8 cellular contexts compared by ENCODE assay signal in the genomic region with DNA sequence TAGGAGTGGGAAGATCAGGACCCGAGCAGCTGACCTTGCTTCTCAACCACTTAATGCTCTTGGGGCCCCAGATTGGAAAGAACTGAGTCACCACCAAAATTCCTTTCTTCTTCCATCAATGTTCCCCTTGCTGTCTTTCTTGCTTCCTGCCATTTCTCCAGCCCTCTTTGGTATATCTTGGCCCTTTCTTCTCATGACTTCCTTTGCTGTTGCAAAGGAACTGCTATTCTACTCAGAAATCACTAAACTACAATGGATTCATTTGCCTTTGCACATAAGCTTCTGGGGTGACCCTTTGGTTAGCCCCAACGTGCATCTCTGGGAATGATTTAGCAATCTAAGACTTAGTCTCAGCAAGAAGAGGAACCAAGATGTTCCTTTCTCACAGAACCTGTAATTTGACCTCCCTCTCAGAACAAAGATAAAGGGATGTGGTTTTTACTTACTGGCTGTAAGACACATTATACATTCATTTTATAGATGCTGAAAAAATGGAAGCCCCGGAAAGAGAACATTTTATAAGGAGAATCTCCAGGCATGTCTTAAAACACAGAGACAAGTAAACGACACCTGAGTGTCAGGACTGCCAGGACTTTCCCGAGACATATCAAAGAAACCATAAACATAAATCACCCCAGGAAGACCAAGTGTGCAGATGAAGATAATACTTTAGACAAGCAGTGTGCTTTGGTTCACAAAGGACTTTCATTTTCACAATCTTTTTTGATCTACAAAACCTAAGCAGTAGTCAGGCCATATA.
DNase-seq lines count a peak whose midpoint lies in the region; ATAC-seq lines count a peak whose summit lies in the region.

No MANE protein-coding gene starts in this region.

- no peaks in the 10 kb centered on the region for H3K36me3 Mint-ChIP-seq in activated naive CD4-positive, alpha-beta T cell treated with anti-CD3 and anti-CD28 coated beads, Interleukin-2, amount 10 ng/mL, durations not matched to agents 7 days and 5 days
- H3K36me3 Mint-ChIP-seq in activated T-helper 2 cell treated with anti-CD3 and anti-CD28 coated beads, Interferon-gamma antibody, Interleukin-2, Interleukin-4, amounts not matched to agents 10 μg/mL and 5 μg/mL and 100 μg/mL, durations not matched to agents 14 hours and 24 hours and 36 hours (ENCODE audit: low read depth), result peaks cover 6% of the 10 kb centered on the region
- no peaks in the 10 kb centered on the region for H3K36me3 Mint-ChIP-seq in stimulated activated naive B cell treated with anti-CD40 and anti-IgM and Interleukin-4, amounts not matched to agents 10 μg/mL and 1 μg/mL and 100 μg/mL, for 72 hours

- H3K4me3 Mint-ChIP-seq in activated naive CD4-positive, alpha-beta T cell treated with anti-CD3 and anti-CD28 coated beads, Interleukin-2, amount 10 ng/mL, durations not matched to agents 7 days and 5 days, result peak overlapping the region; percentile 62
- peak overlapping the region; percentile 54 for H3K4me3 Mint-ChIP-seq in activated T-helper 2 cell treated with anti-CD3 and anti-CD28 coated beads, Interferon-gamma antibody, Interleukin-2, Interleukin-4, amounts not matched to agents 10 μg/mL and 5 μg/mL and 100 μg/mL, durations not matched to agents 14 hours and 24 hours and 36 hours (ENCODE audit: low read depth)
- H3K4me3 Mint-ChIP-seq in stimulated activated naive B cell treated with anti-CD40 and anti-IgM and Interleukin-4, amounts not matched to agents 10 μg/mL and 1 μg/mL and 100 μg/mL, for 72 hours, result peak overlapping the region; percentile 54

- H3K27ac Mint-ChIP-seq in activated naive CD4-positive, alpha-beta T cell treated with anti-CD3 and anti-CD28 coated beads, Interleukin-2, amount 10 ng/mL, durations not matched to agents 7 days and 5 days, result peak overlapping the region; percentile 94
- peak overlapping the region; percentile 94 for H3K27ac Mint-ChIP-seq in activated T-helper 2 cell treated with anti-CD3 and anti-CD28 coated beads, Interferon-gamma antibody, Interleukin-2, Interleukin-4, amounts not matched to agents 10 μg/mL and 5 μg/mL and 100 μg/mL, durations not matched to agents 14 hours and 24 hours and 36 hours
- peak overlapping the region; percentile 79 for H3K27ac Mint-ChIP-seq in stimulated activated naive B cell treated with anti-CD40 and anti-IgM and Interleukin-4, amounts not matched to agents 10 μg/mL and 1 μg/mL and 100 μg/mL, for 72 hours

- DNase-seq in activated naive CD4-positive, alpha-beta T cell treated with anti-CD3 and anti-CD28 coated beads, Interleukin-2, amount 10 ng/mL, durations not matched to agents 7 days and 5 days, result no peak
- DNase-seq in activated naive CD4-positive, alpha-beta T cell treated with anti-CD3 and anti-CD28 coated beads, Interleukin-2, amount 50 U/mL, for 16 hours, result no peak
- no peak for DNase-seq in activated T-helper 2 cell treated with anti-CD3 and anti-CD28 coated beads, Interferon-gamma antibody, Interleukin-2, Interleukin-4, amounts not matched to agents 10 μg/mL and 5 μg/mL and 100 μg/mL, durations not matched to agents 14 hours and 24 hours and 36 hours (ENCODE audit: low spot score)
- no peak for DNase-seq in stimulated activated naive B cell treated with anti-CD40 and anti-IgM and Interleukin-4, amounts not matched to agents 10 μg/mL and 1 μg/mL and 100 μg/mL, for 72 hours
- DNase-seq in NCI-H510A treated with DMSO at 0.1 percent for 48 hours (lab: John Stamatoyannopoulos, UW) (no peak), DMS153 (lab: John Stamatoyannopoulos, UW) (no peak), GM03348 (ENCODE audit: low spot score) (no peak)

- ATAC-seq in HG03342 (IDR thresholded peaks at IDR 0.05; ENCODE audit: unreplicated experiment), result peak; percentile 88
- peak; percentile 92 to 96 for ATAC-seq in stimulated activated naive B cell treated with anti-CD40 and anti-IgM and Interleukin-4, amounts not matched to agents 10 μg/mL and 1 μg/mL and 100 μg/mL, for 72 hours (replicated peaks)

- H3K9me3 Mint-ChIP-seq in activated naive CD4-positive, alpha-beta T cell treated with anti-CD3 and anti-CD28 coated beads, Interleukin-2, amount 10 ng/mL, durations not matched to agents 7 days and 5 days, result no peaks in the 10 kb centered on the region
- H3K9me3 Mint-ChIP-seq in activated T-helper 2 cell treated with anti-CD3 and anti-CD28 coated beads, Interferon-gamma antibody, Interleukin-2, Interleukin-4, amounts not matched to agents 10 μg/mL and 5 μg/mL and 100 μg/mL, durations not matched to agents 14 hours and 24 hours and 36 hours, result peaks cover 4% of the 10 kb centered on the region
- H3K9me3 Mint-ChIP-seq in stimulated activated naive B cell treated with anti-CD40 and anti-IgM and Interleukin-4, amounts not matched to agents 10 μg/mL and 1 μg/mL and 100 μg/mL, for 72 hours, result no peaks in the 10 kb centered on the region

- CTCF ChIA-PET in activated naive CD4-positive, alpha-beta T cell treated with anti-CD3 and anti-CD28 coated beads, Interleukin-2, amount 10 ng/mL, durations not matched to agents 7 days and 5 days (lab: Charles Lee), result interaction anchor here (0.9 to 1.3 kb wide), 3 partner anchors 9 to 177 kb away, joined by 3 read pairs; no protein-coding TSS in a partner anchor

- no peaks in the 10 kb centered on the region for H3K27me3 Mint-ChIP-seq in activated naive CD4-positive, alpha-beta T cell treated with anti-CD3 and anti-CD28 coated beads, Interleukin-2, amount 10 ng/mL, durations not matched to agents 7 days and 5 days
- no peaks in the 10 kb centered on the region for H3K27me3 Mint-ChIP-seq in activated T-helper 2 cell treated with anti-CD3 and anti-CD28 coated beads, Interferon-gamma antibody, Interleukin-2, Interleukin-4, amounts not matched to agents 10 μg/mL and 5 μg/mL and 100 μg/mL, durations not matched to agents 14 hours and 24 hours and 36 hours (ENCODE audit: low read depth)
- no peaks in the 10 kb centered on the region for H3K27me3 Mint-ChIP-seq in stimulated activated naive B cell treated with anti-CD40 and anti-IgM and Interleukin-4, amounts not matched to agents 10 μg/mL and 1 μg/mL and 100 μg/mL, for 72 hours

- intact Hi-C loops in activated T-helper 2 cell treated with anti-CD3 and anti-CD28 coated beads, Interferon-gamma antibody, Interleukin-2, Interleukin-4, amounts not matched to agents 10 μg/mL and 5 μg/mL and 100 μg/mL, durations not matched to agents 14 hours and 24 hours and 36 hours (cut with micrococcal nuclease), result loop anchor here (1.0 kb wide), 1 partner anchor 24 kb away; no protein-coding TSS in a partner anchor

- H3K4me1 Mint-ChIP-seq in activated naive CD4-positive, alpha-beta T cell treated with anti-CD3 and anti-CD28 coated beads, Interleukin-2, amount 10 ng/mL, durations not matched to agents 7 days and 5 days, result peaks cover 28% of the 10 kb centered on the region
- H3K4me1 Mint-ChIP-seq in activated T-helper 2 cell treated with anti-CD3 and anti-CD28 coated beads, Interferon-gamma antibody, Interleukin-2, Interleukin-4, amounts not matched to agents 10 μg/mL and 5 μg/mL and 100 μg/mL, durations not matched to agents 14 hours and 24 hours and 36 hours (ENCODE audit: low read depth), result peaks cover 29% of the 10 kb centered on the region
- peaks cover 20 to 30% of the 10 kb centered on the region in 2 donors for H3K4me1 Mint-ChIP-seq in stimulated activated naive B cell treated with anti-CD40 and anti-IgM and Interleukin-4, amounts not matched to agents 10 μg/mL and 1 μg/mL and 100 μg/mL, for 72 hours
